ENCODE assay signal across 8 cellular contexts in genomic region chr6:139372326-139373153, GRCh38. TPM values are rescaled to one million over a fixed set of nuclear protein-coding genes. Genes with fewer than 3 reads are reported as not detected.
DNase-seq lines count a peak whose midpoint lies in the region; ATAC-seq and TF ChIP-seq lines count a peak whose summit lies in the region.

No MANE protein-coding gene starts in this region.

- H3K27me3 Mint-ChIP-seq in CD4-positive, alpha-beta T cell: no peaks in the 10 kb centered on the region

- no peak for ATAC-seq in CD4-positive, alpha-beta T cell (ENCODE audit: poor library complexity)
- ATAC-seq in GM18861 (IDR thresholded peaks at IDR 0.05; ENCODE audit: unreplicated experiment) (no peak), HG03159 (IDR thresholded peaks at IDR 0.05; ENCODE audit: unreplicated experiment) (no peak), HG03097 (IDR thresholded peaks at IDR 0.05; ENCODE audit: low FRiP score, unreplicated experiment) (no peak)

- H3K36me3 ChIP-seq in Loucy (ENCODE audit: insufficient read depth, low read length) (no peaks in the 10 kb centered on the region), muscle layer of colon (ENCODE audit: insufficient read depth, low read length) (peaks cover 17% of the 10 kb centered on the region)

- H4K20me1 ChIP-seq in Loucy (ENCODE audit: insufficient read depth, low read length, poor library complexity, severe bottlenecking): peaks cover 10% of the 10 kb centered on the region

- H3K4me1 Mint-ChIP-seq in CD4-positive, alpha-beta T cell (ENCODE audit: low read depth): peaks cover 55% of the 10 kb centered on the region

- CTCF ChIA-PET in CD4-positive, alpha-beta T cell (lab: Charles Lee): interaction anchor here (0.8 to 2.6 kb wide), 11 partner anchors 8 to 343 kb away, joined by 3 to 10 read pairs (median 3); partner anchors contain the start of gene TXLNB

- H3K27me3 ChIP-seq in CD4-positive, alpha-beta T cell (ENCODE audit: control insufficient read depth, insufficient read depth, low read length): no peaks in the 10 kb centered on the region
- H3K27me3 ChIP-seq in Loucy (ENCODE audit: insufficient read depth, low read length, poor library complexity, severe bottlenecking) (no peaks in the 10 kb centered on the region), muscle layer of colon (ENCODE audit: control insufficient read depth in 1 of 2, insufficient read depth in 2 of 2, low read length in 2 of 2) (no peaks in the 10 kb centered on the region)

- no peak for TF ChIP-seq CTCF in CD4-positive, alpha-beta T cell (IDR thresholded peaks at IDR 0.05)
- TF ChIP-seq CTCF in Loucy (conservative IDR thresholded peaks at IDR 0.05; ENCODE audit: low read length): no peak
- TF ChIP-seq CTCF in choroid plexus epithelial cell (conservative IDR thresholded peaks at IDR 0.05; ENCODE audit: low read depth, low read length): no peak

- peak overlapping the region; percentile 98 for H3K4me2 ChIP-seq in Loucy (ENCODE audit: low read depth, low read length, poor library complexity, severe bottlenecking)

- peaks cover 52% of the 10 kb centered on the region for H3K36me3 Mint-ChIP-seq in CD4-positive, alpha-beta T cell (ENCODE audit: low read depth)

- no peak for DNase-seq in CD4-positive, alpha-beta T cell
- peak; percentile 46 for DNase-seq in choroid plexus epithelial cell (ENCODE audit: low read depth)
- no peak for DNase-seq in stimulated activated CD4-positive, alpha-beta T cell treated with anti-CD3 and anti-CD28 coated beads, Interleukin-2, amount 100 ng/mL, for 48 hours

- intact Hi-C loops in CD4-positive, alpha-beta T cell (cut with DNase I, micrococcal nuclease): loop anchor here (5.0 to 10.0 kb wide), 7 partner anchors 210 to 1072 kb away; partner anchors contain the start of genes REPS1 (in 2 of the 2), ABRACL (in 1 of the 2) and HEBP2 (in 1 of the 2)

- H3K4me3 ChIP-seq in Loucy (ENCODE audit: low read length, poor library complexity, severe bottlenecking): peak overlapping the region; percentile 79
- H3K4me3 ChIP-seq in choroid plexus epithelial cell (ENCODE audit: low read depth, low read length): peak overlapping the region; percentile 92
- H3K4me3 ChIP-seq in muscle layer of colon (ENCODE audit: low read depth in 1 of 2, low read length in 2 of 2): peak overlapping the region; percentile 90 to 97

- H3K79me2 ChIP-seq in Loucy (ENCODE audit: insufficient read depth, low read length): peaks cover 19% of the 10 kb centered on the region

- H3K27ac Mint-ChIP-seq in CD4-positive, alpha-beta T cell: peak overlapping the region; percentile 97

- no peaks in the 10 kb centered on the region for H3F3A ChIP-seq in Loucy (ENCODE audit: low read depth)

- POLR2A ChIA-PET in CD4-positive, alpha-beta T cell (lab: Charles Lee): interaction anchor here (0.7 to 5.0 kb wide), 22 partner anchors 8 to 1561 kb away, joined by 3 to 83 read pairs (median 7); partner anchors contain the start of genes ABRACL, CCDC28A, HECA and REPS1

- peak overlapping the region; percentile 27; the same call in 1 of the 2 replicates for H2AFZ ChIP-seq in Loucy (ENCODE audit: low read length)

- H3K4me1 ChIP-seq in Loucy (ENCODE audit: insufficient read depth, low read length, poor library complexity, severe bottlenecking): peaks cover 20% of the 10 kb centered on the region
- peaks cover 42% of the 10 kb centered on the region for H3K4me1 ChIP-seq in muscle layer of colon (ENCODE audit: insufficient read depth, low read length)

- H3K9me3 Mint-ChIP-seq in CD4-positive, alpha-beta T cell: no peaks in the 10 kb centered on the region

- peak overlapping the region; percentile 92 for H3K27ac ChIP-seq in CD4-positive, alpha-beta T cell (ENCODE audit: low read depth, low read length)
- H3K27ac ChIP-seq in muscle layer of colon (ENCODE audit: low read depth, low read length): peak overlapping the region; percentile 99

- peak overlapping the region; percentile 98 for H3K4me3 Mint-ChIP-seq in CD4-positive, alpha-beta T cell

- H3K9ac ChIP-seq in Loucy (ENCODE audit: low read depth, low read length, poor library complexity, severe bottlenecking): peak overlapping the region; percentile 85
- H3K9ac ChIP-seq in muscle layer of colon (ENCODE audit: low read length): peak overlapping the region; percentile 97

- no peaks in the 10 kb centered on the region for H3K9me3 ChIP-seq in CD4-positive, alpha-beta T cell (ENCODE audit: control insufficient read depth, low read length)
- H3K9me3 ChIP-seq in Loucy (ENCODE audit: insufficient read depth, low read depth, low read length) (no peaks in the 10 kb centered on the region), muscle layer of colon (ENCODE audit: low read length) (no peaks in the 10 kb centered on the region)

- no peaks in the 10 kb centered on the region for H3K9me2 ChIP-seq in Loucy (replicated peaks; ENCODE audit: low read depth, low read length)

RNA-seq across cellular contexts. Expression of gene CITED2, which starts 1.9 kb away (rescaled TPM):
- total RNA-seq in CD4-positive, alpha-beta T cell: 100 to 1,000 TPM; 181 to 185 TPM
